25 cellular contexts compared by ENCODE assay signal in the genomic region with DNA sequence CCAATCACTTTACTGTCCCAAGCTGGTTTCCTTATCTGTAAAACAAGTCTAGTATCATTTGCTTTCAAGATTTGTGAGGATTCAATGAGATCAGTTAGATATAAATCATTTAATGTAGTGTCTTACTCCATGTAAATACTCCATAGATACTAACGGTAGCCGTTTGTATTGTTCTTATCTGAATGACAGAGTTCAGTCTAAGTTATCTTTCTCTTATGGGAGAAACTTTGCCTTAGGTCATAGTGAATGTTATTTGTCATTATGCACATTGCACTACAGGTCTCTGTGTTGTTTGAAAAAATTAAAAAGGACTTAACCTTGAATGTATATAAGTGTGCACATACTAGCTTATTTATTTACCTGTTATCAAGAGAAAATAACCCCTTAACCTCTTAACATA. TPM values are rescaled to one million over a fixed set of nuclear protein-coding genes. Genes with fewer than 3 reads are reported as not detected.
DNase-seq lines count a peak whose midpoint lies in the region; TF ChIP-seq lines count a peak whose summit lies in the region.
"Had no signal": no experiment of that assay in that cellular context is flagged by ENCODE, and none has a peak within 500 bp of the region (broad histone marks: within the 10 kb centered on the region; RNA-seq: fewer than 3 reads in every experiment).

No MANE protein-coding gene starts in this region.

- TF ChIP-seq CTCF in coronary artery (IDR thresholded peaks at IDR 0.05) (no peak), lower leg skin (IDR thresholded peaks at IDR 0.05) (no peak), CD14-positive monocyte (IDR thresholded peaks at IDR 0.05) (no peak)

- H3K9me3 Mint-ChIP-seq in activated CD4-positive, alpha-beta T cell treated with anti-CD3 and anti-CD28 coated beads, Interleukin-2, amount 10 ng/mL, durations not matched to agents 24 days and 14 days, result no peaks in the 10 kb centered on the region
- H3K9me3 Mint-ChIP-seq in IgD-negative memory B cell (no peaks in the 10 kb centered on the region), CD14-positive monocyte (peaks cover 0 to 2% (median 0%) of the 10 kb centered on the region in 7 donors)
- H3K9me3 Mint-ChIP-seq: nephron progenitor cell had no signal

- no peaks in the 10 kb centered on the region for H3K9me3 ChIP-seq in MG63
- H3K9me3 ChIP-seq: gastroesophageal sphincter, spleen had no signal

- H3K27me3 ChIP-seq in rectal smooth muscle tissue (ENCODE audit: control insufficient read depth, insufficient read depth, low read length) (no peaks in the 10 kb centered on the region), MG63 (no peaks in the 10 kb centered on the region)
- H3K27me3 ChIP-seq: gastroesophageal sphincter, spleen had no signal

- peak overlapping the region; percentile 53 for H3K27ac Mint-ChIP-seq in activated CD4-positive, alpha-beta T cell treated with anti-CD3 and anti-CD28 coated beads, Interleukin-2, amount 10 ng/mL, durations not matched to agents 24 days and 14 days
- H3K27ac Mint-ChIP-seq in IgD-negative memory B cell, result peak overlapping the region in 2 of 3 donors; percentile 18 to 23
- H3K27ac Mint-ChIP-seq in CD14-positive monocyte, result peak overlapping the region in 2 of 7 donors; percentile 6 to 65
- H3K27ac Mint-ChIP-seq: nephron progenitor cell, progenitor cell of endocrine pancreas had no signal

- peaks cover 49% of the 10 kb centered on the region for H3K4me1 Mint-ChIP-seq in activated CD4-positive, alpha-beta T cell treated with anti-CD3 and anti-CD28 coated beads, Interleukin-2, amount 10 ng/mL, durations not matched to agents 24 days and 14 days
- H3K4me1 Mint-ChIP-seq in IgD-negative memory B cell, result peaks cover 43 to 49% (median 45%) of the 10 kb centered on the region in 3 donors
- peaks cover 27% of the 10 kb centered on the region for H3K4me1 Mint-ChIP-seq in CD14-positive monocyte

- peaks cover 37% of the 10 kb centered on the region for H3K4me1 ChIP-seq in rectal smooth muscle tissue (ENCODE audit: control insufficient read depth, insufficient read depth, low read length)

- H3K36me3 ChIP-seq in rectal smooth muscle tissue (ENCODE audit: control insufficient read depth, insufficient read depth, low read length), result no peaks in the 10 kb centered on the region
- H3K36me3 ChIP-seq in MG63, result peaks cover 55% of the 10 kb centered on the region
- H3K36me3 ChIP-seq: gastroesophageal sphincter had no signal

- H3K9ac ChIP-seq in rectal smooth muscle tissue (ENCODE audit: low read length), result no peak overlapping the region

- H3K4me3 ChIP-seq in coronary artery (peak overlapping the region; percentile 4), rectal smooth muscle tissue (ENCODE audit: low read length) (no peak overlapping the region), MG63 (no peak overlapping the region), lower leg skin (ENCODE audit: low read depth, poor library complexity, severe bottlenecking) (no peak overlapping the region)
- H3K4me3 ChIP-seq: gastroesophageal sphincter, SK-N-MC, spleen had no signal

- intact Hi-C loops in activated CD4-positive, alpha-beta T cell treated with anti-CD3 and anti-CD28 coated beads, Interleukin-2, amount 10 ng/mL, durations not matched to agents 24 days and 14 days (cut with micrococcal nuclease), result no loop called here
- intact Hi-C loops in lower leg skin (cut with DNase I; ENCODE audit: low total_unique reads) (no loop called here), CD14-positive monocyte (cut with micrococcal nuclease) (no loop called here)

- H3K4me3 Mint-ChIP-seq in activated CD4-positive, alpha-beta T cell treated with anti-CD3 and anti-CD28 coated beads, Interleukin-2, amount 10 ng/mL, durations not matched to agents 24 days and 14 days, result no peak overlapping the region
- H3K4me3 Mint-ChIP-seq in IgD-negative memory B cell (peak overlapping the region in 1 of 4 donors; percentile 45), CD14-positive monocyte (no peak overlapping the region)
- H3K4me3 Mint-ChIP-seq: activated CD8-positive, alpha-beta memory T cell treated with anti-CD3 and anti-CD28 coated beads, Interleukin-2, amount 10 ng/mL, durations not matched to agents 7 days and 5 days; nephron progenitor cell had no signal

- peaks cover 38% of the 10 kb centered on the region for H3K36me3 Mint-ChIP-seq in activated CD4-positive, alpha-beta T cell treated with anti-CD3 and anti-CD28 coated beads, Interleukin-2, amount 10 ng/mL, durations not matched to agents 24 days and 14 days (ENCODE audit: low read depth)
- H3K36me3 Mint-ChIP-seq in IgD-negative memory B cell, result peaks cover 14% of the 10 kb centered on the region
- H3K36me3 Mint-ChIP-seq in CD14-positive monocyte, result peaks cover 5 to 34% of the 10 kb centered on the region in 2 donors

- no peak for DNase-seq in activated CD4-positive, alpha-beta T cell treated with anti-CD3 and anti-CD28 coated beads, Interleukin-2, amount 10 ng/mL, durations not matched to agents 24 days and 14 days
- no peak for DNase-seq in activated CD4-positive, alpha-beta T cell treated with anti-CD3 and anti-CD28 coated beads for 4 hours
- DNase-seq in coronary artery (ENCODE audit: low spot score) (no peak), MG63 (no peak), lower leg skin (ENCODE audit: low spot score in 2 of 2) (no peak), CD14-positive monocyte (ENCODE audit: low spot score) (no peak)
- DNase-seq: 8988T; activated CD4-positive, CD25-positive, alpha-beta regulatory T cell treated with anti-CD3 and anti-CD28 coated beads, Interleukin-2, amount 50 U/mL, for 72 hours; activated CD8-positive, alpha-beta memory T cell treated with anti-CD3 and anti-CD28 coated beads, Interleukin-2, amount 10 ng/mL, durations not matched to agents 7 days and 5 days; activated gamma-delta T cell; AML-193; cerebellar nuclear complex; kidney glomerular epithelial cell; mesenchymal stem cell; NCI-H1417; NCI-H2107; NCI-H510A; nephron progenitor cell; RPMI8226; spleen had no signal

- WGBS in lower leg skin, 2 donors, result 71 to 77% methylated on average over 2 of the region's 2 CpGs

- no peaks in the 10 kb centered on the region for H3K27me3 Mint-ChIP-seq in activated CD4-positive, alpha-beta T cell treated with anti-CD3 and anti-CD28 coated beads, Interleukin-2, amount 10 ng/mL, durations not matched to agents 24 days and 14 days
- H3K27me3 Mint-ChIP-seq in IgD-negative memory B cell, result no peaks in the 10 kb centered on the region
- no peaks in the 10 kb centered on the region for H3K27me3 Mint-ChIP-seq in CD14-positive monocyte (ENCODE audit: low read depth in 3 of 3)
- H3K27me3 Mint-ChIP-seq: activated CD8-positive, alpha-beta memory T cell treated with anti-CD3 and anti-CD28 coated beads, Interleukin-2, amount 10 ng/mL, durations not matched to agents 7 days and 5 days; progenitor cell of endocrine pancreas had no signal

- no peak for TF ChIP-seq POLR2A in lower leg skin (IDR thresholded peaks at IDR 0.05)

- H3K27ac ChIP-seq in coronary artery, result peak overlapping the region in 1 of 2 donors; percentile 18
- peak overlapping the region; percentile 30 for H3K27ac ChIP-seq in rectal smooth muscle tissue (ENCODE audit: low read depth, low read length)
- H3K27ac ChIP-seq: SK-N-MC, spleen had no signal

RNA-seq across cellular contexts. Expression of gene MBNL1, which starts 44.7 kb away (rescaled TPM):
- total RNA-seq in activated CD4-positive, alpha-beta T cell treated with anti-CD3 and anti-CD28 coated beads, Interleukin-2, amount 10 ng/mL, durations not matched to agents 24 days and 14 days, result 296 and 298 TPM in 2 replicates
- 200 TPM for polyA plus RNA-seq in IgD-negative memory B cell
- total RNA-seq in MG63 (2014; rRNA removed; shearing (Covaris generic); ENCODE audit: low replicate concordance), result 171 and 176 TPM in 2 replicates
- total RNA-seq in lower leg skin, result 100 to 1,000 TPM; 152 to 286 (median 228) TPM
- polyA plus RNA-seq in CD14-positive monocyte, result 100 to 1,000 TPM; 191 to 204 TPM
